ENCODE assay signal across 8 cellular contexts in the genomic region with DNA sequence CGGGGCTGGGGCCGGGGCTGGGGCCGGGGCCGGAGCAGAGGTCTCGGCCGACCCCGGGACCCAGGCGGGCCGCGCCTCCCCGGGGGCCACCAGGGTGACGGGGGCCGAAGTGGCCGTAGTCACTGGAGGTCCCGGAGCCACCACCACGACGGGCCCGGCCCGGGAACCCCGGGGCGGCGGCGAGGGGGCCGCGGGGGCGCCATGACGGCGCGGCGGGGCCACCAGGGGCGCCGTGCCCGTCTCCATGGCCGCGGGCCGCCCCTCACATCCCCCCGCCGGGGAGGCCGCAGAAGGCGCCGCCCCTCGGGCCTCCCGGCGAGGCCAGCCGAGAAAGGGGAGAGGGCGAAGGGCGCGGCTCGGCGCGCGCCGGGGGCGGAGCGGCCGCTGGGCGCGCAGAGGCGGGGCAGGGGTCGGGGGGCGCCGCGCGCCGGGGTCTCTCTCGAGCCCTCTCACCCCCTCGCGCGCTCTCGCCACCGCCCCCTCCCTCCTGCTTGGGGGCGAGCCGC. TPM values are rescaled to one million over a fixed set of nuclear protein-coding genes. Genes with fewer than 3 reads are reported as not detected.
DNase-seq lines count a peak whose midpoint lies in the region; ATAC-seq and TF ChIP-seq lines count a peak whose summit lies in the region.

No MANE protein-coding gene starts in this region.

- WGBS in SK-N-SH (ENCODE audit: low lambda C conversion rate): no CpG with 5 or more reads among the region's 73 CpGs

- no peak overlapping the region for H2AFZ ChIP-seq in SK-N-SH (ENCODE audit: low read depth)

- H3K9me3 ChIP-seq in SK-N-SH (no peaks in the 10 kb centered on the region), muscle layer of colon (ENCODE audit: low read length) (no peaks in the 10 kb centered on the region)

- peak overlapping the region; percentile 57 to 77; a peak in 3 of 4 replicates for H3K27ac ChIP-seq in SK-N-SH (ENCODE audit: low read depth in 2 of 2, low read length in 1 of 2)
- peak overlapping the region; percentile 89 for H3K27ac ChIP-seq in muscle layer of colon (ENCODE audit: low read depth, low read length)

- peaks cover 26% of the 10 kb centered on the region for H3K36me3 Mint-ChIP-seq in brain

- ATAC-seq in SK-N-SH treated with all-trans-retinoic acid at 6 μM for 48 hours (no peak), HG03196 (IDR thresholded peaks at IDR 0.05; ENCODE audit: unreplicated experiment) (peak; percentile 8)

- POLR2A ChIA-PET in SK-N-SH (lab: Yijun Ruan, JAX): interaction anchor here (0.6 to 3.4 kb wide), 5 partner anchors 8 to 39 kb away, joined by 3 to 19 read pairs (median 4); partner anchors contain the start of genes CD2BP2 and ZNF771
- POLR2A ChIA-PET in HEK293T (lab: Yijun Ruan, JAX): interaction anchor here (1.0 to 6.0 kb wide), 8 partner anchors 13 to 562 kb away, joined by 3 to 95 read pairs (median 6); partner anchors contain the start of genes CD2BP2, TBX6, ZNF48 and ZNF771

- H3K9me3 Mint-ChIP-seq in brain: peaks cover 0 to 5% (median 0%) of the 10 kb centered on the region in 5 experiments

- H3K9me2 ChIP-seq in SK-N-SH: no peaks in the 10 kb centered on the region

- peak overlapping the region; percentile 80 for H3K9ac ChIP-seq in SK-N-SH
- H3K9ac ChIP-seq in muscle layer of colon (ENCODE audit: low read length): no peak overlapping the region

- H3K36me3 ChIP-seq in SK-N-SH (replicated peaks in 1 of 2; ENCODE audit: control insufficient read depth in 1 of 2, insufficient read depth in 2 of 2, low read length in 1 of 2) (peaks cover 8 to 9% of the 10 kb centered on the region in 2 experiments), muscle layer of colon (ENCODE audit: insufficient read depth, low read length) (peaks cover 9% of the 10 kb centered on the region)

- peaks cover 72% of the 10 kb centered on the region for H3K4me1 Mint-ChIP-seq in brain

- H3K4me2 ChIP-seq in SK-N-SH: peak overlapping the region; percentile 97

- peaks cover 4 to 37% of the 10 kb centered on the region in 2 experiments; a peak in 3 of 4 replicates for H3K4me1 ChIP-seq in SK-N-SH (ENCODE audit: control insufficient read depth in 1 of 2, insufficient read depth in 2 of 2, low read depth in 1 of 2, low read length in 1 of 2)
- H3K4me1 ChIP-seq in muscle layer of colon (ENCODE audit: insufficient read depth, low read length): peaks cover 27% of the 10 kb centered on the region

- TF ChIP-seq CTCF in SK-N-SH (IDR thresholded peaks at IDR 0.05): 0 out of 2 replicates have a peak, but pooled peaks have one; percentile 10
- TF ChIP-seq CTCF in brain (conservative IDR thresholded peaks at IDR 0.05): no peak

- DNase-seq in SK-N-SH (no peak), HCEC 1CT (no peak), HEK293T (ENCODE audit: extremely low spot score) (no peak)
- no peak for DNase-seq in activated CD4-positive, alpha-beta T cell treated with anti-CD3 and anti-CD28 coated beads for 4 hours

- TF ChIP-seq RAD21 in SK-N-SH (IDR thresholded peaks at IDR 0.05; ENCODE audit: low read length): no peak

- peak overlapping the region; percentile 74 to 87 for H3K4me3 ChIP-seq in SK-N-SH (ENCODE audit: low read depth in 2 of 2, low read length in 1 of 2)
- peak overlapping the region; percentile 73 to 98 for H3K4me3 ChIP-seq in muscle layer of colon (ENCODE audit: low read depth in 1 of 2, low read length in 2 of 2)

- H3K79me2 ChIP-seq in SK-N-SH (ENCODE audit: insufficient read depth): peaks cover 49% of the 10 kb centered on the region

- H3K27ac Mint-ChIP-seq in brain: peak overlapping the region in 3 of 5 experiments; percentile 94 to 100 (median 100)

- H3F3A ChIP-seq in SK-N-SH (replicated peaks; ENCODE audit: insufficient read depth): no peaks in the 10 kb centered on the region

- H3K4me3 Mint-ChIP-seq in brain: peak overlapping the region; percentile 79 to 94 (median 90)

- H4K20me1 ChIP-seq in SK-N-SH (ENCODE audit: insufficient read depth): peaks cover 43% of the 10 kb centered on the region

- CTCF ChIA-PET in SK-N-SH (lab: Yijun Ruan, JAX) (interaction anchor here (1.3 to 1.6 kb wide), 3 partner anchors 10 to 40 kb away, joined by 4 to 7 read pairs (median 5); partner anchors contain the start of gene CD2BP2), HEK293T (lab: Yijun Ruan, JAX) (interaction anchor here (0.6 to 1.3 kb wide), 3 partner anchors 38 to 302 kb away, joined by 3 to 8 read pairs (median 6); partner anchors contain the start of gene ZNF771)

- TF ChIP-seq EP300 in SK-N-SH (IDR thresholded peaks at IDR 0.05; ENCODE audit: borderline replicate concordance in 1 of 2, low read depth in 1 of 2, low read length in 1 of 2): no peak

- H3K27me3 ChIP-seq in SK-N-SH (ENCODE audit: insufficient read depth): no peaks in the 10 kb centered on the region
- H3K27me3 ChIP-seq in muscle layer of colon (ENCODE audit: control insufficient read depth in 1 of 2, insufficient read depth in 2 of 2, low read length in 2 of 2): no peaks in the 10 kb centered on the region

- H3K27me3 Mint-ChIP-seq in brain: peaks cover 9% of the 10 kb centered on the region

TF ChIP-seq in SK-N-SH, 30 proteins besides CTCF, POLR2A, EP300 and RAD21 (continues in another document):
- TF ChIP-seq RCOR1 (IDR thresholded peaks at IDR 0.05; ENCODE audit: low read length) (no peak), POLR2AphosphoS5 (IDR thresholded peaks at IDR 0.05; ENCODE audit: low read depth, low read length) (0 out of 2 replicates have a peak, but pooled peaks have one; percentile 42), RFX5 (IDR thresholded peaks at IDR 0.05; ENCODE audit: low read length) (no peak), CHD2 (IDR thresholded peaks at IDR 0.05; ENCODE audit: low read length, partially characterized antibody) (no peak), FOXM1 (IDR thresholded peaks at IDR 0.05; ENCODE audit: low read depth) (no peak)
- TF ChIP-seq, protein P1, sequence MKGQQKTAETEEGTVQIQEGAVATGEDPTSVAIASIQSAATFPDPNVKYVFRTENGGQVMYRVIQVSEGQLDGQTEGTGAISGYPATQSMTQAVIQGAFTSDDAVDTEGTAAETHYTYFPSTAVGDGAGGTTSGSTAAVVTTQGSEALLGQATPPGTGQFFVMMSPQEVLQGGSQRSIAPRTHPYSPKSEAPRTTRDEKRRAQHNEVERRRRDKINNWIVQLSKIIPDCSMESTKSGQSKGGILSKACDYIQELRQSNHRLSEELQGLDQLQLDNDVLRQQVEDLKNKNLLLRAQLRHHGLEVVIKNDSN (IDR thresholded peaks at IDR 0.05; ENCODE audit: borderline replicate concordance, low read depth): no peak

TF ChIP-seq in SK-N-SH treated with all-trans-retinoic acid at 6 μM for 48 hours, 23 proteins besides CTCF, POLR2A, EP300 and RAD21 (continues in another document):
- no peak for TF ChIP-seq ARNTL (CRISPR knock-in tag; IDR thresholded peaks at IDR 0.05; ENCODE audit: borderline replicate concordance, low read depth)
- no peak for TF ChIP-seq BACH2 (CRISPR knock-in tag; IDR thresholded peaks at IDR 0.05; ENCODE audit: borderline replicate concordance)
- TF ChIP-seq OSR1 (CRISPR knock-in tag; IDR thresholded peaks at IDR 0.05): no peak

TF ChIP-seq in HEK293T, 16 proteins besides CTCF, POLR2A, EP300 and RAD21:
- no peak for TF ChIP-seq ZNF384 (IDR thresholded peaks at IDR 0.05)

RNA-seq across cellular contexts. Expression of gene TBC1D10B, which starts 0.3 kb away (rescaled TPM):
- polyA plus RNA-seq in SK-N-SH (2012; rRNA removed) (15.7 and 20.5 TPM in 2 replicates), brain (ENCODE audit: insufficient read depth, low read depth, low replicate concordance) (93.7 TPM)
- 9.0 and 13.6 TPM in 2 replicates for polyA plus RNA-seq in SK-N-SH (2012; cell fraction: cytosol; rRNA removed)
- polyA plus RNA-seq in SK-N-SH (2012; cell fraction: nucleus; rRNA removed): 41.2 and 55.4 TPM in 2 replicates

RNA-seq across cellular contexts. Expression of gene MYL11, which starts 4.6 kb away (rescaled TPM):
- polyA plus RNA-seq in SK-N-SH (2012; rRNA removed) (0.23 TPM in 1 of 2 replicates, not detected in the other), brain (ENCODE audit: insufficient read depth, low read depth, low replicate concordance) (not detected)
- polyA plus RNA-seq in SK-N-SH (2012; cell fraction: cytosol; rRNA removed): not detected in 2 replicates
- 0.08 and 0.65 TPM in 2 replicates for polyA plus RNA-seq in SK-N-SH (2012; cell fraction: nucleus; rRNA removed)

RNA-seq across cellular contexts. Expression of gene SEPTIN1, which starts 12.4 kb away (rescaled TPM):
- polyA plus RNA-seq in SK-N-SH (2012; rRNA removed) (0.13 and 0.25 TPM in 2 replicates), brain (ENCODE audit: insufficient read depth, low read depth, low replicate concordance) (4.8 TPM)
- 0.35 and 0.43 TPM in 2 replicates for polyA plus RNA-seq in SK-N-SH (2012; cell fraction: cytosol; rRNA removed)
- polyA plus RNA-seq in SK-N-SH (2012; cell fraction: nucleus; rRNA removed): 0.76 and 0.94 TPM in 2 replicates

RNA-seq across cellular contexts. Expression of gene CD2BP2, which starts 14.9 kb away (rescaled TPM):
- 80.8 and 85.3 TPM in 2 replicates for polyA plus RNA-seq in SK-N-SH (2012; rRNA removed)
- 64.7 and 70.5 TPM in 2 replicates for polyA plus RNA-seq in SK-N-SH (2012; cell fraction: cytosol; rRNA removed)
- 202 and 222 TPM in 2 replicates for polyA plus RNA-seq in SK-N-SH (2012; cell fraction: nucleus; rRNA removed)
- 90.9 TPM for polyA plus RNA-seq in brain (ENCODE audit: insufficient read depth, low read depth, low replicate concordance)

RNA-seq across cellular contexts. Expression of gene ZNF48, which starts 25.2 kb away (rescaled TPM):
- 7.9 and 8.8 TPM in 2 replicates for polyA plus RNA-seq in SK-N-SH (2012; rRNA removed)
- polyA plus RNA-seq in SK-N-SH (2012; cell fraction: cytosol; rRNA removed): 7.3 and 7.6 TPM in 2 replicates
- 14.8 and 17.0 TPM in 2 replicates for polyA plus RNA-seq in SK-N-SH (2012; cell fraction: nucleus; rRNA removed)
- polyA plus RNA-seq in brain (ENCODE audit: insufficient read depth, low read depth, low replicate concordance): 34.3 TPM
